ENCODE assay signal across 17 cellular contexts in genomic region chr13:32515246-32515645, GRCh38.
"Had no signal": no experiment of that assay in that cellular context is flagged by ENCODE, and none has a peak within 500 bp of the region (broad histone marks: within the 10 kb centered on the region; RNA-seq: fewer than 3 reads in every experiment).

No MANE protein-coding gene starts in this region.

- H3K27ac ChIP-seq: coronary artery, neutrophil, sigmoid colon, skin epidermis, testis, tibial nerve had no signal

- DNase-seq: effector CD4-positive, alpha-beta T cell; immature natural killer cell; left colon; mammary epithelial cell; mucosa of descending colon; naive thymus-derived CD8-positive, alpha-beta T cell; posterior cingulate gyrus; sigmoid colon; stimulated activated CD4-positive, alpha-beta T cell treated with anti-CD3 and anti-CD28 coated beads, Interleukin-2, amount 100 ng/mL, for 24 hours; stimulated activated CD4-positive, alpha-beta T cell treated with anti-CD3 and anti-CD28 coated beads, Interleukin-4, amount 100 ng/mL, for 4 hours; stimulated activated naive B cell treated with anti-CD40 and anti-IgM and Interleukin-4, amounts not matched to agents 10 μg/mL and 1 μg/mL and 100 μg/mL, for 72 hours; stimulated activated naive CD8-positive, alpha-beta T cell treated with anti-CD3 and anti-CD28 coated beads, Interleukin-15, amount 100 ng/mL, for 72 hours; testis had no signal

- H3K4me1 ChIP-seq: sigmoid colon, testis had no signal

- H3K9me3 ChIP-seq: mucosa of descending colon, neutrophil, sigmoid colon, testis, tibial nerve had no signal

- H3K27me3 ChIP-seq: neutrophil, sigmoid colon, testis, tibial nerve had no signal

- H3K4me3 ChIP-seq: coronary artery, mucosa of descending colon, sigmoid colon, skin epidermis, testis, tibial nerve had no signal

- ATAC-seq: left colon; mucosa of descending colon; naive thymus-derived CD8-positive, alpha-beta T cell; stimulated activated naive B cell treated with anti-CD40 and anti-IgM and Interleukin-4, amounts not matched to agents 10 μg/mL and 1 μg/mL and 100 μg/mL, for 72 hours; stimulated activated naive CD8-positive, alpha-beta T cell treated with anti-CD3 and anti-CD28 coated beads, Interleukin-15, amount 100 ng/mL, for 72 hours had no signal
